Comparison of ENCODE assay signal across 34 cellular contexts in the genomic region with DNA sequence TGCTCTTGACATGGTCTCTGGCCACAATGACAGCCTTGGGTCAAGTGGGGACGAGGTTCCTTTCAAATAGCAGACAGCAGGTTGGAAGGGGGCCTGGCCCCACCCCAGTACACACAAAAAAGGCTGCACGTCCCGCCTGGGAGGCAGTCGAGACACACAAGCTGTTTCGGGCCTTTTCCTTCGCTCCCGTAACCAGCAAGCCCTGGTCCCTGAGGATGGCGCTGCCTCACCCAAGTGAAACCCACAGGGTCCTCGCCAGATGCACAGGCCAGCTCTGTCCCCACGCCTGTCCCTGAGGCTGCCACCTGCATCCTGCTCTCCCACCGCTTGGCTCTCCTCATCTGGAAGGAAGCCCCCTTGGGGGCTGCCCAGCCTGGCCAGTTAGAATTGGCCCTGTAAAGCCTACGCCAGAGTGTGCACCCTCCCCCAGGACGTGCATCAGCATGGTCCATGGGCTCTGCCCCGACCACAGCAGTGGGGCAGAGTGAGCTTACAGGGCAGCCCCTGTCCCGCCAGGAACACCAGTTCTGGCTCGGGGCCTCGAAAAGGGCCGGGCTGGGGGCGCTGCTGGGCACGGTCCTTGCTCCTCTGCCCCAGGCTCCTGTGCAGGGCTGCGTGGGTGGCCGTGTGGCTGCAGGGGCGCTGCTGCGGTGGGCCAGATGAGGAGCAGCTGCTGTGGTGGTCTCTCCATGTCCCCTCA. TPM values are rescaled to one million over a fixed set of nuclear protein-coding genes. Genes with fewer than 3 reads are reported as not detected.
A peak's percentile ranks its signal among the peaks of the same experiment; 100 is the strongest.
DNase-seq lines count a peak whose midpoint lies in the region; ATAC-seq and TF ChIP-seq lines count a peak whose summit lies in the region.
"Had no signal": no experiment of that assay in that cellular context is flagged by ENCODE, and none has a peak within 500 bp of the region (broad histone marks: within the 10 kb centered on the region; RNA-seq: fewer than 3 reads in every experiment).

No MANE protein-coding gene starts in this region.

- no peak for TF ChIP-seq EP300 in sigmoid colon (IDR thresholded peaks at IDR 0.05)

- POLR2A ChIA-PET in WTC11 (lab: Charles Lee), result no interaction called here

- DNase-seq in G401 (ENCODE audit: low spot score) (peak; percentile 58), WTC11 (ENCODE audit: low spot score) (no peak), left lung (peak; percentile 22 to 72), sigmoid colon (peak; percentile 54), NCI-H1694 (lab: John Stamatoyannopoulos, UW) (no peak), NCI-H345 treated with DMSO at 0.1 percent for 48 hours (lab: John Stamatoyannopoulos, UW; ENCODE audit: unreplicated experiment) (no peak)
- DNase-seq: activated CD4-positive, alpha-beta T cell treated with anti-CD3 and anti-CD28 coated beads, Interleukin-2, amount 50 U/mL, for 48 hours; activated naive CD4-positive, alpha-beta T cell; activated naive CD8-positive, alpha-beta T cell treated with anti-CD3 and anti-CD28 coated beads, Interleukin-2, amount 50 U/mL, for 24 hours; dermis blood vessel endothelial cell; foreskin keratinocyte; heart right ventricle; kidney glomerular epithelial cell; lower lobe of right lung; NCI-H1092; NCI-H187; NCI-H2171; NCI-H510A; stimulated activated CD4-positive, alpha-beta T cell treated with anti-CD3 and anti-CD28 coated beads, Interleukin-1b, Interleukin-23, amount 100 ng/mL, for 48 hours; stimulated activated CD8-positive, alpha-beta memory T cell treated with anti-CD3 and anti-CD28 coated beads, Interleukin-4, amount 100 ng/mL, for 48 hours; stimulated activated naive CD8-positive, alpha-beta T cell treated with anti-CD3 and anti-CD28 coated beads, Interleukin-15, amount 100 ng/mL, for 72 hours; thyroid gland had no signal

- peaks cover 81% of the 10 kb centered on the region for H3K27me3 Mint-ChIP-seq in WTC11 (ENCODE audit: low read depth)

- WGBS in sigmoid colon, 2 donors, result 55 to 69% methylated on average over 24 of the region's 24 CpGs

- intact Hi-C loops in left lung (cut with DNase I), result no loop called here
- intact Hi-C loops in sigmoid colon (cut with DNase I), result no loop called here

- TF ChIP-seq POLR2A in sigmoid colon (IDR thresholded peaks at IDR 0.05), result no peak

- H3K36me3 Mint-ChIP-seq in WTC11, result no peaks in the 10 kb centered on the region
- H3K36me3 Mint-ChIP-seq: IgD-negative memory B cell had no signal

- H3K9me3 ChIP-seq in left lung (no peaks in the 10 kb centered on the region), sigmoid colon (peaks cover 0 to 5% (median 0%) of the 10 kb centered on the region in 4 donors)
- H3K9me3 ChIP-seq: lower lobe of right lung, right atrium auricular region, thyroid gland had no signal

- H3K4me1 Mint-ChIP-seq in WTC11, result no peaks in the 10 kb centered on the region
- H3K4me1 Mint-ChIP-seq: activated naive CD8-positive, alpha-beta T cell treated with anti-CD3 and anti-CD28 coated beads, Interleukin-2, amount 50 U/mL, for 24 hours had no signal

- no peaks in the 10 kb centered on the region for H3K36me3 ChIP-seq in left lung
- H3K36me3 ChIP-seq in sigmoid colon, result no peaks in the 10 kb centered on the region
- H3K36me3 ChIP-seq: esophagus muscularis mucosa, heart right ventricle, lower lobe of right lung, right atrium auricular region, thyroid gland had no signal

- H3K4me1 ChIP-seq in left lung (peaks cover 3 to 13% of the 10 kb centered on the region in 2 donors), sigmoid colon (peaks cover 0 to 22% (median 18%) of the 10 kb centered on the region in 4 donors)
- H3K4me1 ChIP-seq: foreskin keratinocyte, parathyroid adenoma had no signal

- no peak overlapping the region for H3K27ac Mint-ChIP-seq in WTC11
- H3K27ac Mint-ChIP-seq: activated naive CD8-positive, alpha-beta T cell treated with anti-CD3 and anti-CD28 coated beads, Interleukin-2, amount 50 U/mL, for 24 hours; nephron; T-helper 1 cell treated with Interleukin-12 subunit alpha and Interleukin-12 subunit beta and Interleukin-4 antibody, amounts not matched to agents 30 μg/mL and 1 μg/mL, for 36 hours had no signal

- 0 out of 2 replicates have a peak, but pooled peaks have one; percentile 5 for ATAC-seq in WTC11
- ATAC-seq in left lung, result no peak
- no peak for ATAC-seq in HG03460 (IDR thresholded peaks at IDR 0.05; ENCODE audit: unreplicated experiment)
- ATAC-seq: activated CD4-positive, CD25-positive, alpha-beta regulatory T cell treated with anti-CD3 and anti-CD28 coated beads, Interleukin-2, amount 50 U/mL, for 24 hours; activated naive CD8-positive, alpha-beta T cell treated with anti-CD3 and anti-CD28 coated beads, Interleukin-2, amount 50 U/mL, for 24 hours; foreskin keratinocyte; heart right ventricle; lower lobe of right lung; stimulated activated naive CD8-positive, alpha-beta T cell treated with anti-CD3 and anti-CD28 coated beads, Interleukin-15, amount 100 ng/mL, for 72 hours had no signal

- H3K27me3 ChIP-seq in left lung (peaks cover 46 to 97% of the 10 kb centered on the region in 2 donors), sigmoid colon (peaks cover 37 to 95% (median 77%) of the 10 kb centered on the region in 3 donors)

- H3K27ac ChIP-seq in left lung (no peak overlapping the region), sigmoid colon (no peak overlapping the region)
- H3K27ac ChIP-seq: esophagus muscularis mucosa, foreskin keratinocyte, heart right ventricle, lower lobe of right lung, parathyroid adenoma, right atrium auricular region, SK-N-MC, thyroid gland had no signal

- H3K4me3 ChIP-seq in left lung (no peak overlapping the region), sigmoid colon (no peak overlapping the region)
- H3K4me3 ChIP-seq: esophagus muscularis mucosa, heart right ventricle, lower lobe of right lung, right atrium auricular region, SK-N-MC, smooth muscle cell, thyroid gland had no signal

- TF ChIP-seq CTCF in WTC11 (IDR thresholded peaks at IDR 0.05), result no peak
- no peak for TF ChIP-seq CTCF in left lung (IDR thresholded peaks at IDR 0.05)
- no peak for TF ChIP-seq CTCF in sigmoid colon (IDR thresholded peaks at IDR 0.05)

- H3K4me3 Mint-ChIP-seq in WTC11, result no peak overlapping the region
- H3K4me3 Mint-ChIP-seq: activated naive CD8-positive, alpha-beta T cell treated with anti-CD3 and anti-CD28 coated beads, Interleukin-2, amount 50 U/mL, for 24 hours; T-helper 1 cell treated with Interleukin-12 subunit alpha and Interleukin-12 subunit beta and Interleukin-4 antibody, amounts not matched to agents 30 μg/mL and 1 μg/mL, for 36 hours had no signal

- no peaks in the 10 kb centered on the region for H3K9me3 Mint-ChIP-seq in WTC11
- H3K9me3 Mint-ChIP-seq: activated naive CD8-positive, alpha-beta T cell treated with anti-CD3 and anti-CD28 coated beads, Interleukin-2, amount 50 U/mL, for 24 hours; central memory CD8-positive, alpha-beta T cell; nephron; stimulated activated naive CD8-positive, alpha-beta T cell treated with anti-CD3 and anti-CD28 coated beads, Interleukin-15, amount 100 ng/mL, for 72 hours; T-helper 1 cell treated with Interleukin-12 subunit alpha and Interleukin-12 subunit beta and Interleukin-4 antibody, amounts not matched to agents 30 μg/mL and 1 μg/mL, for 36 hours had no signal

- in situ Hi-C loops in G401 (cut with HindIII; ENCODE audit: low sequenced_read_pairs), result no loop called here

- CTCF ChIA-PET in WTC11 (lab: Charles Lee), result interaction anchor here (0.9 to 1.7 kb wide), 5 partner anchors 9 to 68 kb away, joined by 3 to 5 read pairs (median 3); no protein-coding TSS in a partner anchor

TF ChIP-seq in WTC11, 78 proteins besides CTCF, POLR2A, EP300 and RAD21 (continues in another document):
- TF ChIP-seq MYBL2 (CRISPR knock-in tag; IDR thresholded peaks at IDR 0.05) (no peak), NR3C1 (CRISPR knock-in tag; conservative IDR thresholded peaks at IDR 0.05; ENCODE audit: low read depth) (no peak), CREB1 (CRISPR knock-in tag; IDR thresholded peaks at IDR 0.05) (no peak), IRF2 (CRISPR knock-in tag; IDR thresholded peaks at IDR 0.05; ENCODE audit: borderline replicate concordance, low read depth) (no peak), ZBTB21 (CRISPR knock-in tag; IDR thresholded peaks at IDR 0.05; ENCODE audit: borderline replicate concordance) (no peak), SP1 (CRISPR knock-in tag; conservative IDR thresholded peaks at IDR 0.05) (no peak), JUN (CRISPR knock-in tag; IDR thresholded peaks at IDR 0.05) (no peak), TP53 (CRISPR knock-in tag; IDR thresholded peaks at IDR 0.05) (no peak)
- TF ChIP-seq, protein P1, sequence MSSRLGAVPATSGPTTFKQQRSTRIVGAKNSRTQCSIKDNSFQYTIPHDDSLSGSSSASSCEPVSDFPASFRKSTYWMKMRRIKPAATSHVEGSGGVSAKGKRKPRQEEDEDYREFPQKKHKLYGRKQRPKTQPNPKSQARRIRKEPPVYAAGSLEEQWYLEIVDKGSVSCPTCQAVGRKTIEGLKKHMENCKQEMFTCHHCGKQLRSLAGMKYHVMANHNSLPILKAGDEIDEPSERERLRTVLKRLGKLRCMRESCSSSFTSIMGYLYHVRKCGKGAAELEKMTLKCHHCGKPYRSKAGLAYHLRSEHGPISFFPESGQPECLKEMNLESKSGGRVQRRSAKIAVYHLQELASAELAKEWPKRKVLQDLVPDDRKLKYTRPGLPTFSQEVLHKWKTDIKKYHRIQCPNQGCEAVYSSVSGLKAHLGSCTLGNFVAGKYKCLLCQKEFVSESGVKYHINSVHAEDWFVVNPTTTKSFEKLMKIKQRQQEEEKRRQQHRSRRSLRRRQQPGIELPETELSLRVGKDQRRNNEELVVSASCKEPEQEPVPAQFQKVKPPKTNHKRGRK (CRISPR knock-in tag; IDR thresholded peaks at IDR 0.05; ENCODE audit: borderline replicate concordance), result no peak

RNA-seq across cellular contexts. Expression of a gene that starts 2.0 kb away (rescaled TPM):
- total RNA-seq in G401 (2014; rRNA removed; shearing (Covaris generic)), result 1.8 and 4.7 TPM in 2 replicates
- total RNA-seq in WTC11 (2021) (1.5 to 3.5 TPM (median 2.0 TPM) in 3 replicates), left lung (1 to 10 TPM; 3.1 to 3.2 TPM), sigmoid colon (1 to 10 TPM in 1 of 4 donors, under 1 TPM in 3; 0.36 to 1.7 (median 0.45) TPM)
- polyA plus RNA-seq in sigmoid colon, result 1 to 10 TPM in 2 of 3 donors, under 1 TPM in 1; 0.23 to 3.0 (median 2.8) TPM
- total RNA-seq: RPMI7951, smooth muscle cell had no signal
- polyA plus RNA-seq: IgD-negative memory B cell, smooth muscle cell had no signal

Comparison
In these comparisons a context has a peak if more than half of its experiments do, and no peak if none do; other contexts are left out.
1. DNase-seq: peak in G401 (single experiment), left lung (2 of 2) and sigmoid colon (single experiment); none in WTC11 (single experiment), NCI-H1694 (single experiment) and NCI-H345 treated with DMSO at 0.1 percent for 48 hours (single experiment).